Comparison of ENCODE assay signal across 13 cellular contexts in the genomic region with DNA sequence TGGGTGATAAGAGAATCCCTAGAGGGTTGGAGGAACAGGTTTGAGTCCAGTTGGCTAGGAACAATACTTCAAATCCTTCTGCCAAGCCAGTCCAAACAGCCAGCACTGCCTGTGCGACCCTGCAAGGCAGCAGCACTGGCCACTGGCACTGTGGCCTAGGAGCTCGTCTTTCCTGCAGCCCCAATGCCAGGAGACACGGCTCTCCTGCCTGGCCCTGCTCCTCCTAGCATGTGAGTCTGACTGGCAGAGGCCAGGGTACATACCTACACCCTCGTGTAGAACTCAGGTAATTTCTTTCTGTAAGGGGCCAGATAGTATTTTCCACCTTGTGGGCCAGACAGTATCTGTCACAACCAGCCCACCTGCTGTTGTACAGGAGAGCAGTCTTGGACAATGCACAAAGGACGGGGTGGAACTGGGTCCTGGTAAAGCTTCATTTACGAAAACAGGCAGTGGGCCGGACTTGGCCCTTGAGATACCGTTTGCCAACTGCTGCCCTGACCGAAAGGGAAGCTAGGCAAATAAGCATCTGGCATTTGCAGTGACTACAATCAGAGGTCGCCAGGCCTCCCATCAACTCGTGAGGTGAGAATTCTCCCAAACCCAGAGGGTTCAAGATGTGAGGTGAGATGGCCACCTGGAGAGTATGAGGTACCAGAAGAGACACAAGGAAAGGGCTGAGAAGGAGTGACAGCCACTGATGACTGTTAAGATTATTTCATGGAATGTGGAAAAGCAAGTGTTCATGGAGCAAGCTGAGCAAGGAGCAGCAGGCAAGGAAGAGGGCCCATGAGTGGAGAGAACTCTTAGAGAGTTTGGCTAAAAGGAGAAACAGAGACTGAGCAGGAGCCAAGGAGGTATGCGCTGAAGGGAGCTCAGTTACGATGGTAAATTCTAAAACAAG. TPM values are rescaled to one million over a fixed set of nuclear protein-coding genes. Genes with fewer than 3 reads are reported as not detected.
DNase-seq lines count a peak whose midpoint lies in the region; ATAC-seq and TF ChIP-seq lines count a peak whose summit lies in the region.
"Had no signal": no experiment of that assay in that cellular context is flagged by ENCODE, and none has a peak within 500 bp of the region (broad histone marks: within the 10 kb centered on the region; RNA-seq: fewer than 3 reads in every experiment).

No MANE protein-coding gene starts in this region.

- TF ChIP-seq POLR2A in right lobe of liver (IDR thresholded peaks at IDR 0.05): no peak

- no TSS peak for BruUV-seq in Calu3 (replicated peaks; lab: Mats Ljungman, UMichigan)

- no peaks in the 10 kb centered on the region for H3K27me3 ChIP-seq in right lobe of liver
- H3K27me3 ChIP-seq: neural progenitor cell, upper lobe of left lung had no signal

- H3K27ac Mint-ChIP-seq in activated naive CD4-positive, alpha-beta T cell treated with anti-CD3 and anti-CD28 coated beads for 36 hours: peak overlapping the region; percentile 66
- H3K27ac Mint-ChIP-seq in activated B cell treated with CpG ODN at 0.5 μM for 24 hours (peak overlapping the region; percentile 30), Calu3 (ENCODE audit: unreplicated experiment) (no peak overlapping the region)
- peak overlapping the region; percentile 11 for H3K27ac Mint-ChIP-seq in stimulated activated memory B cell treated with anti-CD40 and anti-IgM and Interleukin-4, amounts not matched to agents 10 μg/mL and 1 μg/mL and 100 μg/mL, for 72 hours
- H3K27ac Mint-ChIP-seq: neural progenitor cell had no signal

- no peaks in the 10 kb centered on the region for H3K9me3 Mint-ChIP-seq in activated naive CD4-positive, alpha-beta T cell treated with anti-CD3 and anti-CD28 coated beads for 36 hours
- H3K9me3 Mint-ChIP-seq in activated B cell treated with CpG ODN at 0.5 μM for 24 hours: no peaks in the 10 kb centered on the region
- H3K9me3 Mint-ChIP-seq in stimulated activated memory B cell treated with anti-CD40 and anti-IgM and Interleukin-4, amounts not matched to agents 10 μg/mL and 1 μg/mL and 100 μg/mL, for 72 hours: no peaks in the 10 kb centered on the region
- H3K9me3 Mint-ChIP-seq in Calu3 (ENCODE audit: low read depth, unreplicated experiment): no peaks in the 10 kb centered on the region

- POLR2A ChIA-PET in activated B cell treated with CpG ODN at 0.5 μM for 24 hours (lab: Charles Lee): no interaction called here

- H3K27me3 Mint-ChIP-seq in activated naive CD4-positive, alpha-beta T cell treated with anti-CD3 and anti-CD28 coated beads for 36 hours (ENCODE audit: low read depth): no peaks in the 10 kb centered on the region
- H3K27me3 Mint-ChIP-seq in activated B cell treated with CpG ODN at 0.5 μM for 24 hours: no peaks in the 10 kb centered on the region
- H3K27me3 Mint-ChIP-seq in stimulated activated memory B cell treated with anti-CD40 and anti-IgM and Interleukin-4, amounts not matched to agents 10 μg/mL and 1 μg/mL and 100 μg/mL, for 72 hours: no peaks in the 10 kb centered on the region
- no peaks in the 10 kb centered on the region for H3K27me3 Mint-ChIP-seq in Calu3 (ENCODE audit: unreplicated experiment)

- peaks cover 28% of the 10 kb centered on the region for H3K4me1 Mint-ChIP-seq in activated naive CD4-positive, alpha-beta T cell treated with anti-CD3 and anti-CD28 coated beads for 36 hours (ENCODE audit: low read depth)
- peaks cover 10% of the 10 kb centered on the region for H3K4me1 Mint-ChIP-seq in activated B cell treated with CpG ODN at 0.5 μM for 24 hours
- H3K4me1 Mint-ChIP-seq in stimulated activated memory B cell treated with anti-CD40 and anti-IgM and Interleukin-4, amounts not matched to agents 10 μg/mL and 1 μg/mL and 100 μg/mL, for 72 hours: peaks cover 31% of the 10 kb centered on the region
- peaks cover 38% of the 10 kb centered on the region for H3K4me1 Mint-ChIP-seq in Calu3 (ENCODE audit: low read depth, unreplicated experiment)

- 48% methylated on average over 11 of the region's 13 CpGs for WGBS in right lobe of liver (ENCODE audit: insufficient coverage, low coverage, low lambda C conversion rate, missing lambda C conversion rate)

- CTCF ChIA-PET in activated naive CD4-positive, alpha-beta T cell treated with anti-CD3 and anti-CD28 coated beads for 36 hours (lab: Charles Lee): interaction anchor here (1.0 to 1.6 kb wide), 3 partner anchors 36 to 86 kb away, joined by 3 to 4 read pairs (median 3); a partner anchor contains a TSS
- CTCF ChIA-PET in activated B cell treated with CpG ODN at 0.5 μM for 24 hours (lab: Charles Lee): no interaction called here
- CTCF ChIA-PET in Calu3 (lab: Charles Lee): interaction anchor here (0.9 kb wide), 1 partner anchor 190 kb away, joined by 3 read pairs; no protein-coding TSS in a partner anchor

- H3K36me3 ChIP-seq in right lobe of liver: no peaks in the 10 kb centered on the region
- H3K36me3 ChIP-seq: neural progenitor cell, upper lobe of left lung had no signal

- no peak overlapping the region for H3K4me3 ChIP-seq in right lobe of liver
- H3K4me3 ChIP-seq: neural progenitor cell, upper lobe of left lung had no signal

- peak overlapping the region in 2 of 3 donors; percentile 36 to 47 for H3K27ac ChIP-seq in right lobe of liver
- H3K27ac ChIP-seq: neural progenitor cell had no signal

- no peak for ATAC-seq in activated B cell treated with CpG ODN at 0.5 μM for 24 hours (ENCODE audit: low read depth)
- ATAC-seq in right lobe of liver: peak; percentile 66 to 87 (median 80)
- ATAC-seq in stimulated activated memory B cell treated with anti-CD40 and anti-IgM and Interleukin-4, amounts not matched to agents 10 μg/mL and 1 μg/mL and 100 μg/mL, for 72 hours: no peak

- H3K4me3 Mint-ChIP-seq in activated naive CD4-positive, alpha-beta T cell treated with anti-CD3 and anti-CD28 coated beads for 36 hours: no peak overlapping the region
- H3K4me3 Mint-ChIP-seq in activated B cell treated with CpG ODN at 0.5 μM for 24 hours (no peak overlapping the region), Calu3 (ENCODE audit: low read depth, unreplicated experiment) (no peak overlapping the region)
- H3K4me3 Mint-ChIP-seq in stimulated activated memory B cell treated with anti-CD40 and anti-IgM and Interleukin-4, amounts not matched to agents 10 μg/mL and 1 μg/mL and 100 μg/mL, for 72 hours: no peak overlapping the region
- H3K4me3 Mint-ChIP-seq: neural progenitor cell had no signal

- peaks cover 0 to 14% (median 6%) of the 10 kb centered on the region in 4 donors for H3K4me1 ChIP-seq in right lobe of liver

- H3K36me3 Mint-ChIP-seq in activated naive CD4-positive, alpha-beta T cell treated with anti-CD3 and anti-CD28 coated beads for 36 hours (ENCODE audit: low read depth): peaks cover 8% of the 10 kb centered on the region
- H3K36me3 Mint-ChIP-seq in activated B cell treated with CpG ODN at 0.5 μM for 24 hours (ENCODE audit: low read depth): peaks cover 47% of the 10 kb centered on the region
- peaks cover 42% of the 10 kb centered on the region for H3K36me3 Mint-ChIP-seq in stimulated activated memory B cell treated with anti-CD40 and anti-IgM and Interleukin-4, amounts not matched to agents 10 μg/mL and 1 μg/mL and 100 μg/mL, for 72 hours
- peaks cover 17% of the 10 kb centered on the region for H3K36me3 Mint-ChIP-seq in Calu3 (ENCODE audit: insufficient read depth, unreplicated experiment)

- H3K9me3 ChIP-seq in right lobe of liver: no peaks in the 10 kb centered on the region
- H3K9me3 ChIP-seq: upper lobe of left lung had no signal

- DNase-seq in activated naive CD4-positive, alpha-beta T cell treated with anti-CD3 and anti-CD28 coated beads for 36 hours: no peak
- no peak for DNase-seq in activated naive CD4-positive, alpha-beta T cell (lab: John Stamatoyannopoulos, UW)
- no peak for DNase-seq in activated B cell treated with CpG ODN at 0.5 μM for 24 hours
- peak in 1 of 3 donors; percentile 66 for DNase-seq in right lobe of liver
- DNase-seq in Calu3: no peak
- DNase-seq in effector CD4-positive, alpha-beta T cell: no peak
- no peak for DNase-seq in DMS79 treated with DMSO at 0.1 percent for 48 hours (lab: John Stamatoyannopoulos, UW)
- DNase-seq: left cardiac atrium; NCI-H2171 treated with DMSO at 0.1 percent for 48 hours; stimulated activated CD4-positive, alpha-beta T cell treated with anti-CD3 and anti-CD28 coated beads, Interleukin-12 subunit alpha, Interleukin-12 subunit beta, amount 100 ng/mL, for 4 hours; upper lobe of left lung had no signal

- intact Hi-C loops in activated naive CD4-positive, alpha-beta T cell treated with anti-CD3 and anti-CD28 coated beads for 36 hours (cut with micrococcal nuclease): loop anchor here (2.0 kb wide), 1 partner anchor 83 kb away; no protein-coding TSS in a partner anchor
- intact Hi-C loops in activated B cell treated with CpG ODN at 0.5 μM for 24 hours (cut with micrococcal nuclease): loop anchor here (2.0 to 10.0 kb wide), 3 partner anchors 29 to 1095 kb away; no protein-coding TSS in a partner anchor
- intact Hi-C loops in right lobe of liver (cut with DNase I): no loop called here
- intact Hi-C loops in Calu3 (cut with micrococcal nuclease; ENCODE audit: unreplicated experiment): no loop called here

- TF ChIP-seq CTCF in activated B cell treated with CpG ODN at 0.5 μM for 24 hours (IDR thresholded peaks at IDR 0.05) (no peak), right lobe of liver (IDR thresholded peaks at IDR 0.05) (no peak), Calu3 (IDR thresholded peaks at IDR 0.05; ENCODE audit: unreplicated experiment) (no peak)

RNA-seq across cellular contexts. Expression of a gene that starts 29.8 kb away (rescaled TPM):
- total RNA-seq in activated naive CD4-positive, alpha-beta T cell treated with anti-CD3 and anti-CD28 coated beads for 36 hours: 10 to 100 TPM; 77.2 to 82.6 TPM
- total RNA-seq in activated B cell treated with CpG ODN at 0.5 μM for 24 hours (134 and 146 TPM in 2 replicates), right lobe of liver (10 to 100 TPM; 27.4 to 77.7 (median 41.4) TPM), Calu3 (2022) (194 and 208 TPM in 2 replicates)

RNA-seq across cellular contexts. Expression of a gene that starts 48.1 kb away (rescaled TPM):
- 10 to 100 TPM; 47.1 to 50.2 TPM for total RNA-seq in activated naive CD4-positive, alpha-beta T cell treated with anti-CD3 and anti-CD28 coated beads for 36 hours
- total RNA-seq in activated B cell treated with CpG ODN at 0.5 μM for 24 hours: 56.8 and 69.0 TPM in 2 replicates
- 10 to 100 TPM; 14.1 to 18.4 (median 16.0) TPM for total RNA-seq in right lobe of liver
- total RNA-seq in Calu3 (2022): 64.3 and 69.9 TPM in 2 replicates

Comparison
In these comparisons a context has a peak if more than half of its experiments do, and no peak if none do; other contexts are left out.
1. ATAC-seq: peak in right lobe of liver (4 of 4); none in activated B cell treated with CpG ODN at 0.5 μM for 24 hours (single experiment) and stimulated activated memory B cell treated with anti-CD40 and anti-IgM and Interleukin-4, amounts not matched to agents 10 μg/mL and 1 μg/mL and 100 μg/mL, for 72 hours (single experiment).
2. intact Hi-C loops: an anchor here in activated naive CD4-positive, alpha-beta T cell treated with anti-CD3 and anti-CD28 coated beads for 36 hours (2.0 kb wide) and activated B cell treated with CpG ODN at 0.5 μM for 24 hours (2.0 to 10.0 kb wide); none called in right lobe of liver and Calu3.